In the genomic region with DNA sequence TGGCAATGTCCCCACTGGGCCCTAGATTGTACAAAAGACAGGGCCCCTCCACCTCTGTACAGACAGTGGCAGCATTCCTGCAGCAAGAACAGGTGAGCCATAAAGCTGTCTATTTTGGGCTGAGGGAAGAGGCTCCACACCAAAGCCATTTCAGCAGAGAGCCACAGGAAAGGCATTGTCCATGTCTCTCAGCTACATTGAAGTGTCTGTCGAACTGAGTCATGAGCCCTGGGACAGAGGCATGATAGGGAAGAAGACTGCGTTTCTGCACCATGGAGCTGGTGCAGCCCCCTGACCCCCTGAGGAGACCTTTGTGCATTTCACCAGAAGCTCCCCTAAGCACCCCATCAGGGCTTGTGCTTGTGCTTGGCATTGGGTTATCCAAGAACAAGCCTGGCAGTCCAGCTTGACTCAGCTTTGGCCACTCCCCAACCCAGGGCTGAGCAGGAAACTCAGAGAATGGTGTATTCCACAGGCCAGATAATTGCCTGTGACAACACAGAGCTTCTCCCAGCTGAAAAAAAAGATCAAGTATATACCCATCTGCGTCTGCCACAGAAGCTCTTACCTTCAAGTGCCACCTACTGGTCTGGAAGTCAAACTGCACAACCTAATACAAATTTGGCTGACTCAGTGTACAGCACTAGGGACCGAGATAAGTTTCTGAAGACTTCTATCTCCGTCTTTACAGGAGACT, we compare ENCODE assay signal across 9 cellular contexts. TPM values are rescaled to one million over a fixed set of nuclear protein-coding genes. Genes with fewer than 3 reads are reported as not detected.
DNase-seq lines count a peak whose midpoint lies in the region; ATAC-seq, FAIRE-seq and TF ChIP-seq lines count a peak whose summit lies in the region.
"Had no signal": no experiment of that assay in that cellular context is flagged by ENCODE, and none has a peak within 500 bp of the region (broad histone marks: within the 10 kb centered on the region; RNA-seq: fewer than 3 reads in every experiment).

No MANE protein-coding gene starts in this region.

- TF ChIP-seq RAD21 in GM12878 (IDR thresholded peaks at IDR 0.05; ENCODE audit: insufficient read depth, low read depth, low read length): peak; percentile 85

- SMC1A ChIA-PET in GM12878 (lab: Charles Lee; ENCODE audit: uncharacterized antibody, unreplicated experiment): interaction anchor here (0.6 to 8.4 kb wide), 22 partner anchors 9 to 234 kb away, joined by 3 to 198 read pairs (median 3); no protein-coding TSS in a partner anchor

- H3K4me1 ChIP-seq in GM12878 (ENCODE audit: control insufficient read depth, insufficient read depth, low read length): no peaks in the 10 kb centered on the region
- H3K4me1 ChIP-seq in upper lobe of right lung: peaks cover under 1% of the 10 kb centered on the region
- no peaks in the 10 kb centered on the region for H3K4me1 ChIP-seq in effector memory CD4-positive, alpha-beta T cell (ENCODE audit: control insufficient read depth, insufficient read depth, low read length, poor library complexity, severe bottlenecking)

- no peaks in the 10 kb centered on the region for H3K79me2 ChIP-seq in GM12878 (ENCODE audit: control insufficient read depth, insufficient read depth, low read length)

- no peak overlapping the region for H3K27ac ChIP-seq in GM12878 (ENCODE audit: control insufficient read depth, insufficient read depth)
- H3K27ac ChIP-seq in upper lobe of right lung: no peak overlapping the region
- H3K27ac ChIP-seq in effector memory CD4-positive, alpha-beta T cell (ENCODE audit: insufficient read depth, low read length, poor library complexity, severe bottlenecking): no peak overlapping the region
- H3K27ac ChIP-seq: skin epidermis had no signal

- FAIRE-seq in GM12878 (lab: Jason Lieb, UNC): peak; percentile 96

- POLR2A ChIA-PET in GM12878 (lab: Charles Lee): interaction anchor here (1.0 kb wide), 1 partner anchor 210 kb away, joined by 6 read pairs; no protein-coding TSS in a partner anchor

- peak; percentile 72 to 87 (median 82) for TF ChIP-seq CTCF in GM12878 (IDR thresholded peaks at IDR 0.05 in 2 of 3, conservative IDR thresholded peaks at IDR 0.05 in 1 of 3; ENCODE audit: control insufficient read depth in 2 of 3, extremely low read depth in 1 of 3, insufficient read depth in 1 of 3, low read depth in 3 of 3, low read length in 3 of 3)
- peak; percentile 74 for TF ChIP-seq CTCF in upper lobe of right lung (IDR thresholded peaks at IDR 0.05)

- H3K4me2 ChIP-seq in GM12878 (ENCODE audit: control insufficient read depth, insufficient read depth): no peak overlapping the region

- RAD21 ChIA-PET in GM12878 (lab: Charles Lee; ENCODE audit: unreplicated experiment): interaction anchor here (0.6 to 8.7 kb wide), 13 partner anchors 9 to 217 kb away, joined by 3 to 211 read pairs (median 5); no protein-coding TSS in a partner anchor

- no TSS peak for BruUV-seq in GM12878 (replicated peaks; lab: Mats Ljungman, UMichigan)

- no peak for TF ChIP-seq POLR2A in GM12878 (IDR thresholded peaks at IDR 0.05; ENCODE audit: low read depth, low read length)

- H3K36me3 ChIP-seq in GM12878 (ENCODE audit: control insufficient read depth in 2 of 2, insufficient read depth in 2 of 2, low read length in 1 of 2): no peaks in the 10 kb centered on the region
- H3K36me3 ChIP-seq in upper lobe of right lung: no peaks in the 10 kb centered on the region
- no peaks in the 10 kb centered on the region for H3K36me3 ChIP-seq in effector memory CD4-positive, alpha-beta T cell (ENCODE audit: control insufficient read depth, insufficient read depth, low read length)

- no peak overlapping the region for H3K9ac ChIP-seq in GM12878 (ENCODE audit: control insufficient read depth, insufficient read depth, low read length)

- no peaks in the 10 kb centered on the region for H3K27me3 ChIP-seq in GM12878 (replicated peaks in 1 of 2; ENCODE audit: control insufficient read depth in 2 of 2, insufficient read depth in 2 of 2, low read length in 1 of 2)
- H3K27me3 ChIP-seq in upper lobe of right lung: no peaks in the 10 kb centered on the region
- H3K27me3 ChIP-seq in effector memory CD4-positive, alpha-beta T cell (replicated peaks; ENCODE audit: control insufficient read depth, insufficient read depth, low read length, poor library complexity, severe bottlenecking): no peaks in the 10 kb centered on the region

- H4K20me1 ChIP-seq in GM12878 (ENCODE audit: control insufficient read depth, insufficient read depth): no peaks in the 10 kb centered on the region

- ATAC-seq in GM19328 (IDR thresholded peaks at IDR 0.05; ENCODE audit: unreplicated experiment) (peak; percentile 95), HG03432 (IDR thresholded peaks at IDR 0.05; ENCODE audit: unreplicated experiment) (peak; percentile 98), GM12878 (peak; percentile 99), upper lobe of right lung (peak; percentile 97)

- DNase-seq in COLO829 (ENCODE audit: low spot score): peak; percentile 85
- DNase-seq in NCI-H510A treated with DMSO at 0.1 percent for 48 hours (lab: John Stamatoyannopoulos, UW): peak; percentile 84
- peak; percentile 8 for DNase-seq in GM12878 (ENCODE audit: low read depth, low spot score)
- peak; percentile 80 for DNase-seq in kidney glomerular epithelial cell (lab: John Stamatoyannopoulos, UW)
- DNase-seq in upper lobe of right lung: no peak
- DNase-seq in effector memory CD4-positive, alpha-beta T cell: no peak

- H3K9me3 ChIP-seq in GM12878 (replicated peaks; ENCODE audit: control insufficient read depth, insufficient read depth, low read length) (no peaks in the 10 kb centered on the region), upper lobe of right lung (no peaks in the 10 kb centered on the region)
- no peaks in the 10 kb centered on the region for H3K9me3 ChIP-seq in effector memory CD4-positive, alpha-beta T cell (ENCODE audit: control insufficient read depth, low read length)

- in situ Hi-C loops in GM12878 (cut with MboI): no loop called here

- intact Hi-C loops in GM12878 (cut with micrococcal nuclease; ENCODE audit: unreplicated experiment) (loop anchor here (1.0 kb wide), 3 partner anchors 210 to 345 kb away; no protein-coding TSS in a partner anchor), upper lobe of right lung (cut with DNase I) (loop anchor here (10.0 kb wide), 1 partner anchor 209 kb away; no protein-coding TSS in a partner anchor)

- TF ChIP-seq EP300 in GM12878 (IDR thresholded peaks at IDR 0.05; ENCODE audit: borderline replicate concordance in 1 of 2, control insufficient read depth in 1 of 2, low read depth in 2 of 2, low read length in 2 of 2): no peak

- H2AFZ ChIP-seq in GM12878 (ENCODE audit: control insufficient read depth, low read depth, low read length): no peak overlapping the region

- CTCF ChIA-PET in GM12878 (lab: Yijun Ruan, JAX): interaction anchor here (0.6 to 9.4 kb wide), 38 partner anchors 9 to 734 kb away, joined by 3 to 401 read pairs (median 4); no protein-coding TSS in a partner anchor

- H3K4me3 ChIP-seq in GM12878 (no peak overlapping the region), upper lobe of right lung (no peak overlapping the region)
- no peak overlapping the region for H3K4me3 ChIP-seq in effector memory CD4-positive, alpha-beta T cell (ENCODE audit: insufficient read depth, low read depth, low read length, poor library complexity, severe bottlenecking)
- H3K4me3 ChIP-seq: skin epidermis had no signal

- WGBS in GM12878 (ENCODE audit: insufficient coverage, insufficient replicate concordance, low lambda C conversion rate, missing lambda C conversion rate): under 1% methylated on average over 5 of the region's 5 CpGs

TF ChIP-seq in GM12878, 131 proteins besides CTCF, POLR2A, EP300 and RAD21:
- TF ChIP-seq SMAD1 (IDR thresholded peaks at IDR 0.05; ENCODE audit: low read depth, partially characterized antibody) (no peak), SMC3 (IDR thresholded peaks at IDR 0.05; ENCODE audit: borderline replicate concordance, low read length) (peak; percentile 92)

RNA-seq across cellular contexts. Expression of gene FRMD3, which starts 5.9 kb away (rescaled TPM):
- 3.1 and 3.4 TPM in 2 replicates for total RNA-seq in GM12878 (2013; cell fraction: nucleolus; rRNA removed)
- total RNA-seq in GM12878 (2014; rRNA removed) (0.11 and 0.28 TPM in 2 replicates), GM12878 (2014; rRNA removed; fragmentation: Illumina TruSeq; extraction: Trizol) (0.14 and 0.22 TPM in 2 replicates), GM12878 (2021) (0.21 and 0.29 TPM in 2 replicates), upper lobe of right lung (10.8 TPM)
- 0.07 TPM for polyA plus RNA-seq in GM12878 (2011; ENCODE audit: low read depth)
- polyA plus RNA-seq in GM12878 (2011; rRNA removed) (0.68 and 1.1 TPM in 2 replicates), GM12878 (2014; fragmentation: Illumina TruSeq; extraction: Trizol) (0.10 and 0.38 TPM in 2 replicates), GM12878 (2014; fragmentation: Nextera tagmentation; extraction: Ambion mirVana) (under 1 TPM in 1 of 2 experiments, not detected in 1; 0.04 TPM), GM12878 (2014; rRNA removed) (0.10 and 0.18 TPM in 2 replicates), GM12878 (2016; fragmentation: Nextera tagmentation; extraction: Ambion mirVana) (under 1 TPM; 0.09 to 0.29 TPM)
- polyA plus RNA-seq in GM12878 (2011; cell fraction: cytosol; rRNA removed): 0.39 and 0.64 TPM in 2 replicates
- 0.51 and 0.79 TPM in 2 replicates for polyA plus RNA-seq in GM12878 (2011; cell fraction: nucleus; rRNA removed)
- 0.11 and 0.31 TPM in 2 replicates for polyA plus RNA-seq in GM12878 (2012)
- 2.9 and 3.4 TPM in 2 replicates for polyA minus RNA-seq in GM12878 (2011; rRNA and poly(A)+ RNA removed)
- polyA minus RNA-seq in GM12878 (2011; cell fraction: cytosol; rRNA and poly(A)+ RNA removed): 0.40 and 0.73 TPM in 2 replicates
- polyA minus RNA-seq in GM12878 (2011; cell fraction: nucleus; rRNA and poly(A)+ RNA removed): 1.8 and 3.2 TPM in 2 replicates

Comparison
In these comparisons a context has a peak if more than half of its experiments do, and no peak if none do; other contexts are left out.
1. DNase-seq: peak in COLO829 (single experiment), NCI-H510A treated with DMSO at 0.1 percent for 48 hours (single experiment), GM12878 (single experiment) and kidney glomerular epithelial cell (single experiment); none in upper lobe of right lung (single experiment) and effector memory CD4-positive, alpha-beta T cell (0 of 3).
2. Peak in every context shown above with its lines, with median percentiles within 50 percentile points of each other: ATAC-seq.